ENCODE assay signal across 12 cellular contexts in genomic region chr10:28367419-28367818, GRCh38.
DNase-seq lines count a peak whose midpoint lies in the region; ATAC-seq and TF ChIP-seq lines count a peak whose summit lies in the region.
"Had no signal": no experiment of that assay in that cellular context is flagged by ENCODE, and none has a peak within 500 bp of the region (broad histone marks: within the 10 kb centered on the region; RNA-seq: fewer than 3 reads in every experiment).

No MANE protein-coding gene starts in this region.

- H3F3A ChIP-seq in MM.1S (ENCODE audit: insufficient read depth, low read length), result peaks cover 12% of the 10 kb centered on the region

- H3K79me1 ChIP-seq in mesendoderm (ENCODE audit: low read length), result no peaks in the 10 kb centered on the region

- no CpG with 5 or more reads among the region's 8 CpGs for WGBS in mesendoderm (ENCODE audit: extremely low coverage, insufficient coverage, low lambda C conversion rate)

- no peak for DNase-seq in T-helper 2 cell treated with Interferon-gamma antibody and Interleukin-4, amounts not matched to agents 5 μg/mL and 100 μg/mL, for 36 hours (ENCODE audit: low spot score)
- DNase-seq in T-helper 2 cell (no peak), MM.1S (no peak), tibial artery (no peak), mesendoderm (no peak)
- no peak for DNase-seq in activated naive CD8-positive, alpha-beta T cell treated with anti-CD3 and anti-CD28 coated beads for 36 hours
- DNase-seq: GF-D8, NCI-H2081 had no signal

- no peak overlapping the region for H3K18ac ChIP-seq in mesendoderm (ENCODE audit: low read length)

- H3K27ac ChIP-seq in MM.1S (ENCODE audit: low read length) (no peak overlapping the region), neutrophil (peak overlapping the region; percentile 81), tibial artery (no peak overlapping the region), mesendoderm (ENCODE audit: low read depth, low read length) (no peak overlapping the region)
- H3K27ac ChIP-seq: ascending aorta, vagina had no signal

- H2BK120ac ChIP-seq in mesendoderm (ENCODE audit: low read depth, low read length), result no peak overlapping the region

- no peak overlapping the region for H3K4ac ChIP-seq in mesendoderm (ENCODE audit: low read depth, low read length)

- no peak overlapping the region for H3K56ac ChIP-seq in mesendoderm (ENCODE audit: low read length)

- peaks cover 21% of the 10 kb centered on the region for H3K4me1 ChIP-seq in MM.1S (ENCODE audit: low read length)
- peaks cover 40 to 41% of the 10 kb centered on the region in 2 experiments for H3K4me1 ChIP-seq in neutrophil (ENCODE audit: control insufficient read depth in 1 of 2, insufficient read depth in 1 of 2, low read depth in 1 of 2, low read length in 1 of 2)
- H3K4me1 ChIP-seq in tibial artery, result no peaks in the 10 kb centered on the region
- no peaks in the 10 kb centered on the region for H3K4me1 ChIP-seq in mesendoderm (ENCODE audit: control insufficient read depth, low read depth, low read length)
- H3K4me1 ChIP-seq: ascending aorta, vagina had no signal

- peaks cover 14% of the 10 kb centered on the region for H3K9me3 Mint-ChIP-seq in T-helper 2 cell treated with Interferon-gamma antibody and Interleukin-4, amounts not matched to agents 5 μg/mL and 100 μg/mL, for 36 hours
- H3K9me3 Mint-ChIP-seq in activated naive CD8-positive, alpha-beta T cell treated with anti-CD3 and anti-CD28 coated beads for 36 hours, result peaks cover 3% of the 10 kb centered on the region

- no peak overlapping the region for H3K23ac ChIP-seq in mesendoderm (ENCODE audit: low read length)

- no peak overlapping the region for H2BK5ac ChIP-seq in mesendoderm (ENCODE audit: low read length)

- H3K36me3 ChIP-seq in MM.1S (replicated peaks; ENCODE audit: insufficient read depth, low read length) (no peaks in the 10 kb centered on the region), neutrophil (no peaks in the 10 kb centered on the region), tibial artery (no peaks in the 10 kb centered on the region), mesendoderm (ENCODE audit: control insufficient read depth, insufficient read depth, low read length) (no peaks in the 10 kb centered on the region)
- H3K36me3 ChIP-seq: ascending aorta, vagina had no signal

- intact Hi-C loops in tibial artery (cut with DNase I; ENCODE audit: low total_unique reads), result loop anchor here (5.0 kb wide), 1 partner anchor 60 kb away; no protein-coding TSS in a partner anchor

- peak overlapping the region; percentile 76 for H3K4me3 Mint-ChIP-seq in T-helper 2 cell treated with Interferon-gamma antibody and Interleukin-4, amounts not matched to agents 5 μg/mL and 100 μg/mL, for 36 hours
- peak overlapping the region; percentile 61 for H3K4me3 Mint-ChIP-seq in activated naive CD8-positive, alpha-beta T cell treated with anti-CD3 and anti-CD28 coated beads for 36 hours

- H3K79me2 ChIP-seq in MM.1S (ENCODE audit: low read length) (no peaks in the 10 kb centered on the region), mesendoderm (ENCODE audit: control insufficient read depth, insufficient read depth, low read length) (no peaks in the 10 kb centered on the region)

- H2AFZ ChIP-seq in MM.1S (ENCODE audit: low read length), result no peak overlapping the region

- H3K4me2 ChIP-seq in MM.1S (ENCODE audit: low read depth, low read length) (peak overlapping the region; percentile 34; the same call in 1 of the 2 replicates), mesendoderm (ENCODE audit: low read length) (no peak overlapping the region)

- no peak for TF ChIP-seq CTCF in MM.1S (IDR thresholded peaks at IDR 0.05; ENCODE audit: low read length)
- TF ChIP-seq CTCF in neutrophil (IDR thresholded peaks at IDR 0.05), result no peak
- no peak for TF ChIP-seq CTCF in tibial artery (IDR thresholded peaks at IDR 0.05)

- no peak for ATAC-seq in HG02588 (IDR thresholded peaks at IDR 0.05; ENCODE audit: unreplicated experiment)

- H3K9me3 ChIP-seq in MM.1S (replicated peaks; ENCODE audit: insufficient read depth, low read length) (no peaks in the 10 kb centered on the region), neutrophil (no peaks in the 10 kb centered on the region), tibial artery (no peaks in the 10 kb centered on the region)
- H3K9me3 ChIP-seq: ascending aorta, vagina had no signal

- no peak overlapping the region for H3K4me3 ChIP-seq in MM.1S (ENCODE audit: low read length)
- H3K4me3 ChIP-seq in neutrophil (ENCODE audit: low read depth in 1 of 2, low read length in 1 of 2), result peak overlapping the region; percentile 33 to 46
- no peak overlapping the region for H3K4me3 ChIP-seq in tibial artery
- H3K4me3 ChIP-seq in mesendoderm (ENCODE audit: low read length), result no peak overlapping the region
- H3K4me3 ChIP-seq: ascending aorta, vagina had no signal

- H4K8ac ChIP-seq in mesendoderm (ENCODE audit: low read depth, low read length), result no peak overlapping the region

- no peak overlapping the region for H2AK5ac ChIP-seq in mesendoderm (ENCODE audit: low read length)

- H3K9ac ChIP-seq in MM.1S (ENCODE audit: low read length) (no peak overlapping the region), mesendoderm (ENCODE audit: low read length) (no peak overlapping the region)

- no peak overlapping the region for H4K5ac ChIP-seq in mesendoderm (ENCODE audit: low read length)

- peaks cover 4% of the 10 kb centered on the region for H3K36me3 Mint-ChIP-seq in T-helper 2 cell treated with Interferon-gamma antibody and Interleukin-4, amounts not matched to agents 5 μg/mL and 100 μg/mL, for 36 hours (ENCODE audit: low read depth)
- peaks cover 4% of the 10 kb centered on the region for H3K36me3 Mint-ChIP-seq in activated naive CD8-positive, alpha-beta T cell treated with anti-CD3 and anti-CD28 coated beads for 36 hours

- no peak overlapping the region for H2BK15ac ChIP-seq in mesendoderm (replicated peaks; ENCODE audit: low read depth)

- H3K27me3 Mint-ChIP-seq in T-helper 2 cell treated with Interferon-gamma antibody and Interleukin-4, amounts not matched to agents 5 μg/mL and 100 μg/mL, for 36 hours (ENCODE audit: low read depth), result no peaks in the 10 kb centered on the region
- H3K27me3 Mint-ChIP-seq in activated naive CD8-positive, alpha-beta T cell treated with anti-CD3 and anti-CD28 coated beads for 36 hours, result no peaks in the 10 kb centered on the region

- H3K4me1 Mint-ChIP-seq in T-helper 2 cell treated with Interferon-gamma antibody and Interleukin-4, amounts not matched to agents 5 μg/mL and 100 μg/mL, for 36 hours (ENCODE audit: low read depth), result peaks cover 34% of the 10 kb centered on the region
- peaks cover 41% of the 10 kb centered on the region for H3K4me1 Mint-ChIP-seq in activated naive CD8-positive, alpha-beta T cell treated with anti-CD3 and anti-CD28 coated beads for 36 hours

- H3K9me2 ChIP-seq in MM.1S (replicated peaks; ENCODE audit: insufficient read depth, low read length), result no peaks in the 10 kb centered on the region

- peak overlapping the region; percentile 95 for H3K27ac Mint-ChIP-seq in T-helper 2 cell treated with Interferon-gamma antibody and Interleukin-4, amounts not matched to agents 5 μg/mL and 100 μg/mL, for 36 hours
- H3K27ac Mint-ChIP-seq in activated naive CD8-positive, alpha-beta T cell treated with anti-CD3 and anti-CD28 coated beads for 36 hours, result peak overlapping the region; percentile 93

- H4K20me1 ChIP-seq in MM.1S (ENCODE audit: insufficient read depth, low read length), result peaks cover 7% of the 10 kb centered on the region; the same call in 1 of the 2 replicates

- H3K27me3 ChIP-seq in MM.1S (replicated peaks; ENCODE audit: insufficient read depth, low read length) (peaks cover 60% of the 10 kb centered on the region), neutrophil (no peaks in the 10 kb centered on the region), tibial artery (no peaks in the 10 kb centered on the region), mesendoderm (ENCODE audit: insufficient read depth, low read length, poor library complexity) (no peaks in the 10 kb centered on the region)
- H3K27me3 ChIP-seq: ascending aorta, vagina had no signal

Comparison
In these comparisons a context has a peak if more than half of its experiments do, and no peak if none do; other contexts are left out.
1. H3K4me3 ChIP-seq: peak in neutrophil (2 of 2); none in MM.1S (single experiment), tibial artery (0 of 2) and mesendoderm (single experiment).